ENCODE assay signal across 20 cellular contexts in genomic region chr6:11432091-11432490, GRCh38.
DNase-seq lines count a peak whose midpoint lies in the region; ATAC-seq and TF ChIP-seq lines count a peak whose summit lies in the region.
"Had no signal": no experiment of that assay in that cellular context is flagged by ENCODE, and none has a peak within 500 bp of the region (broad histone marks: within the 10 kb centered on the region; RNA-seq: fewer than 3 reads in every experiment).

No MANE protein-coding gene starts in this region.

- dilution Hi-C loops in mammary epithelial cell (cut with HindIII; ENCODE audit: low sequenced_read_pairs), result no loop called here

- no peaks in the 10 kb centered on the region for H3K79me2 ChIP-seq in mammary epithelial cell (ENCODE audit: insufficient read depth, low read length)

- H3K4me3 ChIP-seq in left ventricle myocardium inferior (no peak overlapping the region), right cardiac atrium (ENCODE audit: low read length) (no peak overlapping the region), mammary epithelial cell (replicated peaks in 1 of 3; ENCODE audit: insufficient read depth in 1 of 3, low read depth in 2 of 3, low read length in 3 of 3) (no peak overlapping the region), gastrocnemius medialis (no peak overlapping the region)
- H3K4me3 ChIP-seq: Peyer's patch, transverse colon had no signal

- BruUV-seq in mammary epithelial cell (replicated peaks; lab: Mats Ljungman, UMichigan), result no TSS peak

- H3K36me3 Mint-ChIP-seq in activated CD4-positive, alpha-beta T cell treated with anti-CD3 and anti-CD28 coated beads for 36 hours (ENCODE audit: low read depth), result no peaks in the 10 kb centered on the region
- H3K36me3 Mint-ChIP-seq: CD4-positive, alpha-beta memory T cell; mesothelial cell of epicardium; T-cell had no signal

- CTCF ChIA-PET in mammary epithelial cell (lab: Charles Lee; ENCODE audit: low non-redundant PET), result no interaction called here
- CTCF ChIA-PET in activated CD4-positive, alpha-beta T cell treated with anti-CD3 and anti-CD28 coated beads for 36 hours (lab: Charles Lee), result interaction anchor here (0.6 to 1.0 kb wide), 2 partner anchors 11 to 107 kb away, joined by 3 read pairs; no protein-coding TSS in a partner anchor

- no peak overlapping the region for H3K27ac Mint-ChIP-seq in activated CD4-positive, alpha-beta T cell treated with anti-CD3 and anti-CD28 coated beads for 36 hours
- H3K27ac Mint-ChIP-seq: mesothelial cell of epicardium, T-cell had no signal

- H3K4me2 ChIP-seq in mammary epithelial cell (ENCODE audit: insufficient read depth, low read depth, low read length), result peak overlapping the region; percentile 34

- H3K27ac ChIP-seq in left ventricle myocardium inferior (replicated peaks), result peak overlapping the region; percentile 82
- H3K27ac ChIP-seq in right cardiac atrium (ENCODE audit: low read length), result no peak overlapping the region
- no peak overlapping the region for H3K27ac ChIP-seq in mammary epithelial cell (ENCODE audit: insufficient read depth, low read depth, low read length)
- peak overlapping the region; percentile 71 to 77 (median 76) for H3K27ac ChIP-seq in gastrocnemius medialis
- H3K27ac ChIP-seq: VCaP had no signal

- WGBS in right cardiac atrium, result 88% methylated on average over 6 of the region's 6 CpGs
- WGBS in mammary epithelial cell (ENCODE audit: low coverage, missing lambda C conversion rate), result 100% methylated on average over 6 of the region's 6 CpGs

- TF ChIP-seq CTCF in left ventricle myocardium inferior (IDR thresholded peaks at IDR 0.05; ENCODE audit: borderline replicate concordance) (no peak), mammary epithelial cell (conservative IDR thresholded peaks at IDR 0.05 in 1 of 2, IDR thresholded peaks at IDR 0.05 in 1 of 2; ENCODE audit: extremely low read depth in 1 of 2, insufficient read depth in 1 of 2, low read depth in 1 of 2, low read length in 2 of 2) (no peak), gastrocnemius medialis (IDR thresholded peaks at IDR 0.05 in 4 of 5, conservative IDR thresholded peaks at IDR 0.05 in 1 of 5) (no peak)

- H3K36me3 ChIP-seq in left ventricle myocardium inferior, result no peaks in the 10 kb centered on the region
- no peaks in the 10 kb centered on the region for H3K36me3 ChIP-seq in mammary epithelial cell (ENCODE audit: insufficient read depth, low read length)
- H3K36me3 ChIP-seq in gastrocnemius medialis, result no peaks in the 10 kb centered on the region
- H3K36me3 ChIP-seq: Peyer's patch, transverse colon had no signal

- H3K27me3 ChIP-seq in left ventricle myocardium inferior (ENCODE audit: low read depth) (no peaks in the 10 kb centered on the region), right cardiac atrium (ENCODE audit: control insufficient read depth, insufficient read depth) (no peaks in the 10 kb centered on the region), mammary epithelial cell (ENCODE audit: insufficient read depth, low read length) (no peaks in the 10 kb centered on the region), gastrocnemius medialis (no peaks in the 10 kb centered on the region)
- H3K27me3 ChIP-seq: Peyer's patch, transverse colon had no signal

- no peak overlapping the region for H3K4me3 Mint-ChIP-seq in activated CD4-positive, alpha-beta T cell treated with anti-CD3 and anti-CD28 coated beads for 36 hours
- H3K4me3 Mint-ChIP-seq: CD4-positive, alpha-beta memory T cell; IgD-negative memory B cell; mesothelial cell of epicardium; T-cell had no signal

- POLR2A ChIA-PET in activated CD4-positive, alpha-beta T cell treated with anti-CD3 and anti-CD28 coated beads for 36 hours (lab: Charles Lee), result no interaction called here

- no peaks in the 10 kb centered on the region for H3K27me3 Mint-ChIP-seq in activated CD4-positive, alpha-beta T cell treated with anti-CD3 and anti-CD28 coated beads for 36 hours
- H3K27me3 Mint-ChIP-seq: CD4-positive, alpha-beta memory T cell; IgD-negative memory B cell; T-cell had no signal

- no peaks in the 10 kb centered on the region for H3K9me3 ChIP-seq in left ventricle myocardium inferior (replicated peaks)
- H3K9me3 ChIP-seq in right cardiac atrium (ENCODE audit: control insufficient read depth, low read length), result no peaks in the 10 kb centered on the region
- no peaks in the 10 kb centered on the region for H3K9me3 ChIP-seq in mammary epithelial cell (replicated peaks; ENCODE audit: insufficient read depth, low read length)
- H3K9me3 ChIP-seq in gastrocnemius medialis, result no peaks in the 10 kb centered on the region
- H3K9me3 ChIP-seq: Peyer's patch, transverse colon had no signal

- intact Hi-C loops in left ventricle myocardium inferior (cut with micrococcal nuclease) (no loop called here), right cardiac atrium (cut with DNase I) (loop anchor here in 1 of 4 donors (10.0 kb wide), 1 partner anchor 67 kb away; no protein-coding TSS in a partner anchor), mammary epithelial cell (cut with micrococcal nuclease) (no loop called here), gastrocnemius medialis (cut with DNase I; ENCODE audit: low total_unique reads) (loop anchor here (5.0 kb wide), 2 partner anchors 40 to 200 kb away; partner anchors contain the start of gene NEDD9)
- intact Hi-C loops in activated CD4-positive, alpha-beta T cell treated with anti-CD3 and anti-CD28 coated beads for 36 hours (cut with DNase I, micrococcal nuclease), result no loop called here

- no peak overlapping the region for H2AFZ ChIP-seq in mammary epithelial cell (ENCODE audit: low read depth, low read length)

- no peaks in the 10 kb centered on the region for H4K20me1 ChIP-seq in mammary epithelial cell (ENCODE audit: insufficient read depth, low read length)

- ATAC-seq in right cardiac atrium (no peak), gastrocnemius medialis (no peak)
- no peak for ATAC-seq in activated CD4-positive, alpha-beta T cell treated with anti-CD3 and anti-CD28 coated beads for 36 hours
- ATAC-seq: T-cell had no signal

- in situ Hi-C loops in mammary epithelial cell (cut with MboI; ENCODE audit: low sequenced_read_pairs in 2 of 2) (no loop called here), gastrocnemius medialis (cut with MboI; ENCODE audit: low sequenced_read_pairs in 4 of 4) (no loop called here)

- no peak overlapping the region for H3K9ac ChIP-seq in mammary epithelial cell (ENCODE audit: insufficient read depth, low read length)

- no peak for TF ChIP-seq POLR2A in gastrocnemius medialis (IDR thresholded peaks at IDR 0.05)

- DNase-seq in left ventricle myocardium inferior, result no peak
- DNase-seq in right cardiac atrium, result no peak
- no peak for DNase-seq in mammary epithelial cell
- DNase-seq in gastrocnemius medialis, result no peak
- DNase-seq in DMS153 treated with DMSO at 0.1 percent for 48 hours (lab: John Stamatoyannopoulos, UW; ENCODE audit: unreplicated experiment), result no peak
- no peak for DNase-seq in activated CD4-positive, alpha-beta T cell treated with anti-CD3 and anti-CD28 coated beads for 36 hours
- no peak for DNase-seq in T-helper 9 cell
- DNase-seq in Kasumi-1 (lab: John Stamatoyannopoulos, UW), result no peak
- DNase-seq: CD4-positive, alpha-beta memory T cell; glutamatergic neuron; NCI-H1092 treated with DMSO at 0.1 percent for 48 hours; NCI-H2107; NCI-H748 treated with DMSO at 0.1 percent for 48 hours; Peyer's patch; stimulated activated CD4-positive, alpha-beta T cell treated with anti-CD3 and anti-CD28 coated beads, Interleukin-4, amount 100 ng/mL, for 1 hour; T-cell; transverse colon had no signal

- H3K4me1 Mint-ChIP-seq in activated CD4-positive, alpha-beta T cell treated with anti-CD3 and anti-CD28 coated beads for 36 hours, result peaks cover 29% of the 10 kb centered on the region

- H3K4me1 ChIP-seq in left ventricle myocardium inferior (peaks cover 56% of the 10 kb centered on the region), right cardiac atrium (ENCODE audit: control insufficient read depth, insufficient read depth, low read length) (peaks cover 8% of the 10 kb centered on the region), mammary epithelial cell (ENCODE audit: insufficient read depth, low read length) (peaks cover 33% of the 10 kb centered on the region), gastrocnemius medialis (peaks cover 40 to 49% of the 10 kb centered on the region in 2 donors)

- no peaks in the 10 kb centered on the region for H3K9me3 Mint-ChIP-seq in activated CD4-positive, alpha-beta T cell treated with anti-CD3 and anti-CD28 coated beads for 36 hours (ENCODE audit: low read depth)
- H3K9me3 Mint-ChIP-seq: CD4-positive, alpha-beta memory T cell; IgD-negative memory B cell; mesothelial cell of epicardium; T-cell had no signal

Comparison
In these comparisons a context has a peak if more than half of its experiments do, and no peak if none do; other contexts are left out.
1. H3K27ac ChIP-seq: peak in left ventricle myocardium inferior (single experiment) and gastrocnemius medialis (4 of 4); none in right cardiac atrium (single experiment) and mammary epithelial cell (single experiment).